8 cellular contexts compared by ENCODE assay signal in genomic region chr17:64781013-64781392, GRCh38.
DNase-seq lines count a peak whose midpoint lies in the region; ATAC-seq and TF ChIP-seq lines count a peak whose summit lies in the region.

No MANE protein-coding gene starts in this region.

- H3K36me3 ChIP-seq in esophagus (ENCODE audit: control insufficient read depth in 2 of 2, insufficient read depth in 2 of 2, low read length in 1 of 2): peaks cover 4 to 16% of the 10 kb centered on the region in 2 donors
- no peaks in the 10 kb centered on the region for H3K36me3 ChIP-seq in osteoblast (ENCODE audit: insufficient read depth, low read length)

- ATAC-seq in HG02852 (IDR thresholded peaks at IDR 0.05; ENCODE audit: unreplicated experiment): no peak

- H3K79me2 ChIP-seq in osteoblast (ENCODE audit: insufficient read depth, low read length): no peaks in the 10 kb centered on the region

- H3K27ac ChIP-seq in RWPE1 (peak overlapping the region; percentile 86), esophagus (ENCODE audit: low read depth in 2 of 2, low read length in 1 of 2) (peak overlapping the region; percentile 88 to 90), osteoblast (ENCODE audit: low read depth, low read length) (no peak overlapping the region)

- H3K27me3 ChIP-seq in esophagus (ENCODE audit: control insufficient read depth in 1 of 2, insufficient read depth in 2 of 2, low read length in 2 of 2) (no peaks in the 10 kb centered on the region), osteoblast (ENCODE audit: insufficient read depth, low read length) (peaks cover 40% of the 10 kb centered on the region)

- CTCF ChIA-PET in RWPE1 (lab: Yijun Ruan, JAX): interaction anchor here (0.5 to 0.7 kb wide), 3 partner anchors 57 to 181 kb away, joined by 3 to 6 read pairs (median 3); no protein-coding TSS in a partner anchor

- DNase-seq in RWPE1 (ENCODE audit: low spot score): no peak
- DNase-seq in osteoblast (ENCODE audit: insufficient read length, low spot score, missing footprints): peak; percentile 82
- no peak for DNase-seq in effector CD8-positive, alpha-beta T cell (lab: John Stamatoyannopoulos, UW)
- DNase-seq in cerebellum (ENCODE audit: low spot score): no peak
- no peak for DNase-seq in GM19238 (ENCODE audit: insufficient read length, low spot score)

- 1% methylated on average over 20 to 31 of the region's 31 CpGs for WGBS in esophagus, 2 donors

- peaks cover 9% of the 10 kb centered on the region for H4K20me1 ChIP-seq in osteoblast (ENCODE audit: insufficient read depth, low read length)

- no peak overlapping the region for H2AFZ ChIP-seq in osteoblast (ENCODE audit: low read length)

- POLR2A ChIA-PET in RWPE1 (lab: Yijun Ruan, JAX; ENCODE audit: low non-redundant PET): no interaction called here

- TF ChIP-seq CTCF in RWPE1 (conservative IDR thresholded peaks at IDR 0.05; ENCODE audit: low read depth) (no peak), osteoblast (IDR thresholded peaks at IDR 0.05; ENCODE audit: extremely low read depth, low read depth, low read length) (no peak)

- H3K4me1 ChIP-seq in esophagus (ENCODE audit: control insufficient read depth in 2 of 2, insufficient read depth in 2 of 2, low read length in 1 of 2): peaks cover 3 to 31% of the 10 kb centered on the region in 2 donors
- H3K4me1 ChIP-seq in osteoblast (ENCODE audit: insufficient read depth, low read length): peaks cover 10% of the 10 kb centered on the region

- H3K9me3 ChIP-seq in esophagus (ENCODE audit: control insufficient read depth in 2 of 2, insufficient read depth in 1 of 2, low read depth in 1 of 2, low read length in 1 of 2): no peaks in the 10 kb centered on the region
- no peaks in the 10 kb centered on the region for H3K9me3 ChIP-seq in osteoblast (ENCODE audit: low read depth, low read length)

- H3K4me3 ChIP-seq in GM08714 (ENCODE audit: low read length) (peak overlapping the region; percentile 50; the same call in 1 of the 2 replicates), esophagus (ENCODE audit: low read depth in 1 of 2, low read length in 2 of 2) (peak overlapping the region; percentile 61 to 72), osteoblast (ENCODE audit: insufficient read depth, low read length) (peak overlapping the region; percentile 50)

- H3K4me2 ChIP-seq in osteoblast (ENCODE audit: insufficient read depth, low read length): peak overlapping the region; percentile 67
